13 cellular contexts compared by ENCODE assay signal in genomic region chr2:216733046-216733445, GRCh38. TPM values are rescaled to one million over a fixed set of nuclear protein-coding genes. Genes with fewer than 3 reads are reported as not detected.
A peak's percentile ranks its signal among the peaks of the same experiment; 100 is the strongest.
DNase-seq lines count a peak whose midpoint lies in the region; ATAC-seq and TF ChIP-seq lines count a peak whose summit lies in the region.
"Had no signal": no experiment of that assay in that cellular context is flagged by ENCODE, and none has a peak within 500 bp of the region (broad histone marks: within the 10 kb centered on the region; RNA-seq: fewer than 3 reads in every experiment).

No MANE protein-coding gene starts in this region.

- no peaks in the 10 kb centered on the region for H3K9me3 Mint-ChIP-seq in activated naive CD4-positive, alpha-beta T cell treated with anti-CD3 and anti-CD28 coated beads, Interleukin-2, amount 10 ng/mL, durations not matched to agents 7 days and 5 days

- H3K4me1 Mint-ChIP-seq in activated naive CD4-positive, alpha-beta T cell treated with anti-CD3 and anti-CD28 coated beads, Interleukin-2, amount 10 ng/mL, durations not matched to agents 7 days and 5 days, result no peaks in the 10 kb centered on the region
- H3K4me1 Mint-ChIP-seq: CD4-positive, CD25-positive, alpha-beta regulatory T cell had no signal

- intact Hi-C loops in left ventricle myocardium inferior (cut with micrococcal nuclease), result no loop called here
- intact Hi-C loops in cardiac septum (cut with DNase I), result no loop called here
- intact Hi-C loops in lower lobe of right lung (cut with DNase I), result no loop called here
- intact Hi-C loops in body of pancreas (cut with DNase I), result no loop called here

- H3K36me3 ChIP-seq in left ventricle myocardium inferior (no peaks in the 10 kb centered on the region), smooth muscle cell (ENCODE audit: low read depth) (no peaks in the 10 kb centered on the region), lower lobe of right lung (no peaks in the 10 kb centered on the region), body of pancreas (replicated peaks in 1 of 2; ENCODE audit: insufficient read depth in 1 of 2, low read depth in 2 of 2) (no peaks in the 10 kb centered on the region)
- H3K36me3 ChIP-seq: HAP-1 had no signal

- DNase-seq in left ventricle myocardium inferior, result no peak
- DNase-seq in cardiac septum (ENCODE audit: low spot score), result no peak
- peak; percentile 43 for DNase-seq in mesenteric fat pad (ENCODE audit: low spot score)
- DNase-seq in smooth muscle cell (lab: John Stamatoyannopoulos, UW; ENCODE audit: unreplicated experiment), result no peak
- DNase-seq in activated naive CD4-positive, alpha-beta T cell treated with anti-CD3 and anti-CD28 coated beads, Interleukin-2, amount 10 ng/mL, durations not matched to agents 7 days and 5 days, result no peak
- DNase-seq in lower lobe of right lung, result no peak
- no peak for DNase-seq in body of pancreas
- DNase-seq: CD4-positive, CD25-positive, alpha-beta regulatory T cell; DMS53; GF-D8 had no signal

- H3K27me3 ChIP-seq in left ventricle myocardium inferior (ENCODE audit: low read depth) (no peaks in the 10 kb centered on the region), smooth muscle cell (ENCODE audit: low read depth) (no peaks in the 10 kb centered on the region), lower lobe of right lung (ENCODE audit: low read depth) (no peaks in the 10 kb centered on the region), body of pancreas (no peaks in the 10 kb centered on the region)

- ATAC-seq in HG02610 (IDR thresholded peaks at IDR 0.05; ENCODE audit: unreplicated experiment) (no peak), lower lobe of right lung (no peak), body of pancreas (no peak)

- no peaks in the 10 kb centered on the region for H3F3A ChIP-seq in smooth muscle cell (ENCODE audit: low read depth)

- H3K4me3 Mint-ChIP-seq in activated naive CD4-positive, alpha-beta T cell treated with anti-CD3 and anti-CD28 coated beads, Interleukin-2, amount 10 ng/mL, durations not matched to agents 7 days and 5 days, result no peak overlapping the region
- H3K4me3 Mint-ChIP-seq: CD4-positive, CD25-positive, alpha-beta regulatory T cell had no signal

- no peak overlapping the region for H2AFZ ChIP-seq in smooth muscle cell (ENCODE audit: low read depth)

- no peaks in the 10 kb centered on the region for H3K79me2 ChIP-seq in smooth muscle cell (ENCODE audit: low read depth)

- H3K4me1 ChIP-seq in left ventricle myocardium inferior, result peaks cover 13% of the 10 kb centered on the region
- peaks cover 7% of the 10 kb centered on the region for H3K4me1 ChIP-seq in smooth muscle cell (ENCODE audit: low read depth)
- no peaks in the 10 kb centered on the region for H3K4me1 ChIP-seq in lower lobe of right lung
- H3K4me1 ChIP-seq in body of pancreas, result no peaks in the 10 kb centered on the region
- H3K4me1 ChIP-seq: HAP-1 had no signal

- H3K4me2 ChIP-seq in smooth muscle cell, result peak overlapping the region; percentile 46

- H3K9ac ChIP-seq in smooth muscle cell (ENCODE audit: low read depth), result no peak overlapping the region

- WGBS in smooth muscle cell (ENCODE audit: low lambda C conversion rate), result 24% methylated on average over 7 of the region's 7 CpGs
- 73% methylated on average over 7 of the region's 7 CpGs for WGBS in body of pancreas, 2 donors

- no peak overlapping the region for H3K27ac Mint-ChIP-seq in activated naive CD4-positive, alpha-beta T cell treated with anti-CD3 and anti-CD28 coated beads, Interleukin-2, amount 10 ng/mL, durations not matched to agents 7 days and 5 days
- H3K27ac Mint-ChIP-seq: CD4-positive, CD25-positive, alpha-beta regulatory T cell had no signal

- H3K36me3 Mint-ChIP-seq in activated naive CD4-positive, alpha-beta T cell treated with anti-CD3 and anti-CD28 coated beads, Interleukin-2, amount 10 ng/mL, durations not matched to agents 7 days and 5 days, result no peaks in the 10 kb centered on the region
- H3K36me3 Mint-ChIP-seq: CD4-positive, CD25-positive, alpha-beta regulatory T cell had no signal

- H4K20me1 ChIP-seq in smooth muscle cell (ENCODE audit: low read depth), result no peaks in the 10 kb centered on the region

- CTCF ChIA-PET in activated naive CD4-positive, alpha-beta T cell treated with anti-CD3 and anti-CD28 coated beads, Interleukin-2, amount 10 ng/mL, durations not matched to agents 7 days and 5 days (lab: Charles Lee), result no interaction called here

- TF ChIP-seq CTCF in left ventricle myocardium inferior (IDR thresholded peaks at IDR 0.05; ENCODE audit: borderline replicate concordance) (no peak), smooth muscle cell (IDR thresholded peaks at IDR 0.05; ENCODE audit: borderline replicate concordance, insufficient read depth, poor library complexity, severe bottlenecking) (no peak), lower lobe of right lung (IDR thresholded peaks at IDR 0.05) (no peak), body of pancreas (IDR thresholded peaks at IDR 0.05) (no peak)

- H3K9me3 ChIP-seq in left ventricle myocardium inferior (replicated peaks), result no peaks in the 10 kb centered on the region
- no peaks in the 10 kb centered on the region for H3K9me3 ChIP-seq in smooth muscle cell (replicated peaks; ENCODE audit: low read depth)
- no peaks in the 10 kb centered on the region for H3K9me3 ChIP-seq in lower lobe of right lung
- H3K9me3 ChIP-seq in body of pancreas, result no peaks in the 10 kb centered on the region
- H3K9me3 ChIP-seq: HAP-1 had no signal

- peaks cover 24% of the 10 kb centered on the region for H3K27me3 Mint-ChIP-seq in activated naive CD4-positive, alpha-beta T cell treated with anti-CD3 and anti-CD28 coated beads, Interleukin-2, amount 10 ng/mL, durations not matched to agents 7 days and 5 days

- no peak for TF ChIP-seq POLR2A in body of pancreas (IDR thresholded peaks at IDR 0.05)

- H3K27ac ChIP-seq in left ventricle myocardium inferior (replicated peaks) (peak overlapping the region; percentile 31), smooth muscle cell (ENCODE audit: low read depth) (peak overlapping the region; percentile 24), lower lobe of right lung (no peak overlapping the region), body of pancreas (no peak overlapping the region)
- H3K27ac ChIP-seq: 22Rv1 had no signal

- H3K4me3 ChIP-seq in left ventricle myocardium inferior (no peak overlapping the region), smooth muscle cell (no peak overlapping the region), lower lobe of right lung (no peak overlapping the region), body of pancreas (no peak overlapping the region)
- H3K4me3 ChIP-seq: HAP-1 had no signal

RNA-seq across cellular contexts. Expression of gene IGFBP5, which starts 37.7 kb away (rescaled TPM):
- 138 TPM for total RNA-seq in left ventricle myocardium inferior
- total RNA-seq in cardiac septum, result 191 TPM
- 497 TPM for total RNA-seq in mesenteric fat pad
- 766 and 787 TPM in 2 replicates for total RNA-seq in smooth muscle cell
- polyA plus RNA-seq in smooth muscle cell, result 381 and 426 TPM in 2 replicates
- total RNA-seq in lower lobe of right lung, result 145 TPM
- 100 to 1,000 TPM in 1 of 2 donors, 10 to 100 TPM in 1; 35.8 to 415 TPM for total RNA-seq in body of pancreas
- polyA plus RNA-seq: CD4-positive, CD25-positive, alpha-beta regulatory T cell had no signal

Comparison
In these comparisons a context has a peak if more than half of its experiments do, and no peak if none do; other contexts are left out.
1. H3K27ac ChIP-seq: peak in left ventricle myocardium inferior (single experiment) and smooth muscle cell (single experiment); none in lower lobe of right lung (single experiment) and body of pancreas (0 of 4).